Comparison of ENCODE assay signal across 8 cellular contexts in genomic region chr11:57667065-57667714, GRCh38.
DNase-seq lines count a peak whose midpoint lies in the region; TF ChIP-seq lines count a peak whose summit lies in the region.

No MANE protein-coding gene starts in this region.

- peak overlapping the region; percentile 61 for H3K4me3 ChIP-seq in effector memory CD4-positive, alpha-beta T cell (ENCODE audit: insufficient read depth, low read depth, low read length, poor library complexity, severe bottlenecking)

- H3K27ac ChIP-seq in effector memory CD4-positive, alpha-beta T cell (ENCODE audit: insufficient read depth, low read length, poor library complexity, severe bottlenecking) = peak overlapping the region; percentile 99

- no peaks in the 10 kb centered on the region for H3K27me3 ChIP-seq in effector memory CD4-positive, alpha-beta T cell (replicated peaks; ENCODE audit: control insufficient read depth, insufficient read depth, low read length, poor library complexity, severe bottlenecking)

- H3K4me1 ChIP-seq in effector memory CD4-positive, alpha-beta T cell (ENCODE audit: control insufficient read depth, insufficient read depth, low read length, poor library complexity, severe bottlenecking) = peaks cover 13% of the 10 kb centered on the region

- no peak for TF ChIP-seq CTCF in GM20000 (IDR thresholded peaks at IDR 0.05; ENCODE audit: extremely low read depth, missing control alignments)

- DNase-seq in COLO668 (lab: John Stamatoyannopoulos, UW; ENCODE audit: unreplicated experiment) = peak; percentile 92
- DNase-seq in GM20000 (ENCODE audit: low spot score) = peak; percentile 92
- DNase-seq in HS-5 (ENCODE audit: low read depth) = peak; percentile 99
- DNase-seq in NK-92 (lab: John Stamatoyannopoulos, UW; ENCODE audit: unreplicated experiment) = peak; percentile 60
- peak; percentile 81 to 94 for DNase-seq in activated CD8-positive, alpha-beta memory T cell treated with anti-CD3 and anti-CD28 coated beads for 4 hours (ENCODE audit: low read depth in 2 of 2)
- DNase-seq in effector memory CD4-positive, alpha-beta T cell = peak; percentile 89 to 95 (median 93)
- DNase-seq in medulla oblongata (ENCODE audit: extremely low spot score) = peak; percentile 99
- peak; percentile 83 to 94 (median 84) for DNase-seq in stimulated activated CD4-positive, alpha-beta T cell treated with anti-CD3 and anti-CD28 coated beads, TNF-alpha, amount 100 ng/mL, for 48 hours (ENCODE audit: low read depth in 3 of 3)

- H3K36me3 ChIP-seq in effector memory CD4-positive, alpha-beta T cell (ENCODE audit: control insufficient read depth, insufficient read depth, low read length) = peaks cover 15% of the 10 kb centered on the region

- H3K9me3 ChIP-seq in effector memory CD4-positive, alpha-beta T cell (ENCODE audit: control insufficient read depth, low read length) = no peaks in the 10 kb centered on the region

Comparison
In these comparisons a context has a peak if more than half of its experiments do, and no peak if none do; other contexts are left out.
1. Peak in every context shown above with its lines: DNase-seq, H3K4me3 ChIP-seq and H3K27ac ChIP-seq.